9 cellular contexts compared by ENCODE assay signal in the genomic region with DNA sequence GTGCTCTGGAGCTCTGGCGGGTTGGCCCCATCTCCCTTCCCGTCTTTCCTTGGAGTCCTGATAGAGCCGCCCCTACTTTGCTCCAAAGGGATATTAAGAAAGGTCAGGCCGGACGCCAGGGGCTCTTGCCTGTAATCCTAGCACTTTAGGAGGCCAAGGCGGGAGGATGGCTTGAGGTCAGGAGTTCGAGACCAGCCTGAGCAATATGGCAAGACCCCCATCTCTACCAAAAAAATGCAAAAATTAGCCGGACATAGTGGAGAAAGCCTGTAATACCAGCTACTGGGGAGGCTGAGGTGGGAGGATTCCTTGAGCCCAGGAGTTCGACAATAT. TPM values are rescaled to one million over a fixed set of nuclear protein-coding genes. Genes with fewer than 3 reads are reported as not detected.
DNase-seq lines count a peak whose midpoint lies in the region; ATAC-seq and TF ChIP-seq lines count a peak whose summit lies in the region.
"Had no signal": no experiment of that assay in that cellular context is flagged by ENCODE, and none has a peak within 500 bp of the region (broad histone marks: within the 10 kb centered on the region; RNA-seq: fewer than 3 reads in every experiment).

No MANE protein-coding gene starts in this region.

- TF ChIP-seq CTCF in activated B cell treated with CpG ODN at 0.5 μM for 24 hours (IDR thresholded peaks at IDR 0.05), result no peak
- TF ChIP-seq CTCF in lower lobe of right lung (IDR thresholded peaks at IDR 0.05), result no peak
- no peak for TF ChIP-seq CTCF in stomach (IDR thresholded peaks at IDR 0.05)

- H3K9me3 ChIP-seq in lower lobe of right lung (no peaks in the 10 kb centered on the region), stomach (no peaks in the 10 kb centered on the region)
- H3K9me3 ChIP-seq: adrenal gland had no signal

- ATAC-seq in activated T-cell treated with anti-CD3 and anti-CD28 coated beads, Interleukin-2, amount 50 U/mL, for 72 hours (replicated peaks in 1 of 2), result no peak
- ATAC-seq in activated B cell treated with CpG ODN at 0.5 μM for 24 hours (ENCODE audit: low read depth), result no peak
- no peak for ATAC-seq in lower lobe of right lung
- no peak for ATAC-seq in HG02870 (IDR thresholded peaks at IDR 0.05; ENCODE audit: unreplicated experiment)

- no peak overlapping the region for H3K27ac Mint-ChIP-seq in activated T-cell treated with anti-CD3 and anti-CD28 coated beads, Interleukin-2, amount 50 U/mL, for 72 hours
- H3K27ac Mint-ChIP-seq in activated B cell treated with CpG ODN at 0.5 μM for 24 hours, result no peak overlapping the region

- POLR2A ChIA-PET in activated B cell treated with CpG ODN at 0.5 μM for 24 hours (lab: Charles Lee), result no interaction called here

- H3K9me3 Mint-ChIP-seq in activated T-cell treated with anti-CD3 and anti-CD28 coated beads, Interleukin-2, amount 50 U/mL, for 72 hours, result no peaks in the 10 kb centered on the region
- H3K9me3 Mint-ChIP-seq in activated B cell treated with CpG ODN at 0.5 μM for 24 hours, result no peaks in the 10 kb centered on the region

- H3K27ac ChIP-seq in lower lobe of right lung (no peak overlapping the region), stomach (no peak overlapping the region)

- CTCF ChIA-PET in activated B cell treated with CpG ODN at 0.5 μM for 24 hours (lab: Charles Lee), result no interaction called here

- peak overlapping the region; percentile 27 to 43 for H3K4me3 Mint-ChIP-seq in activated T-cell treated with anti-CD3 and anti-CD28 coated beads, Interleukin-2, amount 50 U/mL, for 72 hours
- peak overlapping the region; percentile 15 for H3K4me3 Mint-ChIP-seq in activated B cell treated with CpG ODN at 0.5 μM for 24 hours

- DNase-seq in activated T-cell treated with anti-CD3 and anti-CD28 coated beads, Interleukin-2, amount 50 U/mL, for 72 hours, result no peak
- DNase-seq in activated T-cell treated with anti-CD3 and anti-CD28 coated beads for 4 hours (no peak), activated B cell treated with CpG ODN at 0.5 μM for 24 hours (no peak), lower lobe of right lung (no peak), stomach (no peak), Ammon's horn (ENCODE audit: low spot score) (no peak), superior temporal gyrus (ENCODE audit: extremely low spot score) (no peak)

- intact Hi-C loops in activated B cell treated with CpG ODN at 0.5 μM for 24 hours (cut with micrococcal nuclease), result no loop called here
- intact Hi-C loops in lower lobe of right lung (cut with DNase I), result no loop called here
- intact Hi-C loops in stomach (cut with DNase I; ENCODE audit: low total_unique reads), result no loop called here

- H3K36me3 Mint-ChIP-seq in activated T-cell treated with anti-CD3 and anti-CD28 coated beads, Interleukin-2, amount 50 U/mL, for 72 hours (ENCODE audit: insufficient read depth in 2 of 2), result no peaks in the 10 kb centered on the region
- no peaks in the 10 kb centered on the region for H3K36me3 Mint-ChIP-seq in activated B cell treated with CpG ODN at 0.5 μM for 24 hours (ENCODE audit: low read depth)

- TF ChIP-seq POLR2A in stomach (IDR thresholded peaks at IDR 0.05), result no peak

- H3K27me3 ChIP-seq in lower lobe of right lung (ENCODE audit: low read depth) (peaks cover 55% of the 10 kb centered on the region), stomach (peaks cover 11 to 92% (median 70%) of the 10 kb centered on the region in 3 donors)

- H3K36me3 ChIP-seq in lower lobe of right lung (no peaks in the 10 kb centered on the region), stomach (no peaks in the 10 kb centered on the region)
- H3K36me3 ChIP-seq: adrenal gland had no signal

- H3K27me3 Mint-ChIP-seq in activated T-cell treated with anti-CD3 and anti-CD28 coated beads, Interleukin-2, amount 50 U/mL, for 72 hours (ENCODE audit: low read depth), result peaks cover 55% of the 10 kb centered on the region
- peaks cover 43% of the 10 kb centered on the region for H3K27me3 Mint-ChIP-seq in activated B cell treated with CpG ODN at 0.5 μM for 24 hours

- H3K4me1 Mint-ChIP-seq in activated T-cell treated with anti-CD3 and anti-CD28 coated beads, Interleukin-2, amount 50 U/mL, for 72 hours (ENCODE audit: low read depth), result peaks cover 10% of the 10 kb centered on the region
- H3K4me1 Mint-ChIP-seq in activated B cell treated with CpG ODN at 0.5 μM for 24 hours, result peaks cover 11% of the 10 kb centered on the region

- H3K4me3 ChIP-seq in lower lobe of right lung (peak overlapping the region; percentile 60), stomach (peak overlapping the region; percentile 46 to 63 (median 50))

- WGBS in stomach, 5 donors, result 39 to 47% (median 41%) methylated on average over 8 to 9 of the region's 9 CpGs

- H3K4me1 ChIP-seq in lower lobe of right lung (peaks cover 22% of the 10 kb centered on the region), stomach (peaks cover 17 to 30% (median 23%) of the 10 kb centered on the region in 4 donors)

- TF ChIP-seq EP300 in stomach (IDR thresholded peaks at IDR 0.05), result no peak

RNA-seq across cellular contexts. Expression of a gene that starts 0.3 kb away (rescaled TPM):
- under 1 TPM in 1 of 2 donors, not detected in 1; 0.14 TPM for total RNA-seq in activated T-cell treated with anti-CD3 and anti-CD28 coated beads, Interleukin-2, amount 50 U/mL, for 72 hours
- total RNA-seq in activated B cell treated with CpG ODN at 0.5 μM for 24 hours (not detected in 2 replicates), lower lobe of right lung (10.7 TPM), stomach (100 to 1,000 TPM in 1 of 5 donors, 10 to 100 TPM in 3, 1 to 10 TPM in 1; 4.4 to 102 (median 16.1) TPM)
- 1 to 10 TPM; 2.4 to 3.1 (median 2.6) TPM for polyA plus RNA-seq in stomach

RNA-seq across cellular contexts. Expression of a gene that starts 43.0 kb away (rescaled TPM):
- under 1 TPM; 0.70 to 0.95 TPM for total RNA-seq in activated T-cell treated with anti-CD3 and anti-CD28 coated beads, Interleukin-2, amount 50 U/mL, for 72 hours
- total RNA-seq in activated B cell treated with CpG ODN at 0.5 μM for 24 hours (0.17 and 0.24 TPM in 2 replicates), lower lobe of right lung (1.3 TPM), stomach (under 1 TPM in 1 of 5 donors, not detected in 4; 0.55 TPM)
- polyA plus RNA-seq in stomach, result 1 to 10 TPM; 2.2 to 2.4 (median 2.3) TPM

RNA-seq across cellular contexts. Expression of a gene that starts 46.3 kb away (rescaled TPM):
- 10 to 100 TPM; 27.7 to 29.6 TPM for total RNA-seq in activated T-cell treated with anti-CD3 and anti-CD28 coated beads, Interleukin-2, amount 50 U/mL, for 72 hours
- total RNA-seq in activated B cell treated with CpG ODN at 0.5 μM for 24 hours (26.1 and 33.5 TPM in 2 replicates), lower lobe of right lung (27.9 TPM), stomach (100 to 1,000 TPM in 1 of 5 donors, 10 to 100 TPM in 3, 1 to 10 TPM in 1; 1.2 to 176 (median 43.0) TPM)
- 10 to 100 TPM in 1 of 3 donors, 1 to 10 TPM in 2; 8.9 to 11.8 (median 9.5) TPM for polyA plus RNA-seq in stomach

RNA-seq across cellular contexts. Expression of a gene that starts 58.6 kb away (rescaled TPM):
- 1 to 10 TPM; 4.3 to 5.8 TPM for total RNA-seq in activated T-cell treated with anti-CD3 and anti-CD28 coated beads, Interleukin-2, amount 50 U/mL, for 72 hours
- total RNA-seq in activated B cell treated with CpG ODN at 0.5 μM for 24 hours (13.7 and 14.2 TPM in 2 replicates), lower lobe of right lung (10.5 TPM), stomach (10 to 100 TPM in 1 of 5 donors, 1 to 10 TPM in 3, not detected in 1; 1.2 to 11.3 (median 3.2) TPM)
- 1 to 10 TPM; 5.7 to 8.2 (median 8.0) TPM for polyA plus RNA-seq in stomach

RNA-seq across cellular contexts. Expression of a gene that starts 58.8 kb away (rescaled TPM):
- total RNA-seq in activated T-cell treated with anti-CD3 and anti-CD28 coated beads, Interleukin-2, amount 50 U/mL, for 72 hours, result 10 to 100 TPM; 87.0 to 90.9 TPM
- total RNA-seq in activated B cell treated with CpG ODN at 0.5 μM for 24 hours (69.0 and 74.8 TPM in 2 replicates), lower lobe of right lung (42.4 TPM), stomach (10 to 100 TPM; 17.4 to 60.4 (median 34.5) TPM)
- 10 to 100 TPM; 36.7 to 71.9 (median 55.8) TPM for polyA plus RNA-seq in stomach
